Comparison of ENCODE assay signal across 8 cellular contexts in the genomic region with DNA sequence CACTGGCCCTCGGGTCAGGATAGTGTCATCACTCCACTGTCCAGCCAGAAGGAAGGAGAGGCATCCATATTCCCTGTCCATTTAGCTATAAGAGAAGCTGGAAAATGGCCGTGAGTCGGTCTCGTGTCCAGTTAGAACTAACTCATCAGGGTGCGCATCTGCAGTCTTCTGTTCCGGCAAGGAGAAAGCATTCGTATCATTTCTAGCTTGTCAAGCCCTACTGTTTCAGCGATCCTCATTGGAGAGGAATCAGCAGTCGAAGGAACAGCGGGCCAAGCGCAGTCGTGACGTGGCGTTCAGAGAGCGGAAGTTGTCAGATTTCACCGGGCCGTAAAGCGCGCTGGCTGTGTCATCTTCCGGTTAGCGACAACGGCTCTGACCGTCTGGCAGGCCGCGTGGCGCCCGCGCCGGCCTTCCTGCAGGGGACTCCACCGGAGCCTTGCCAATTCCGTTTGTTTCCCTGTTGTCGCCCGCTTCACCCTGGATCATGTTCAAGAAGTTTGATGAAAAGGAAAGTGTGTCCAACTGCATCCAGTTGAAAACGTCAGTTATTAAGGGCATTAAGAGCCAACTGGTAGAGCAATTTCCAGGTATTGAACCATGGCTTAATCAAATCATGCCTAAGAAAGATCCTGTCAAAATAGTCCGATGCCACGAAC. TPM values are rescaled to one million over a fixed set of nuclear protein-coding genes. Genes with fewer than 3 reads are reported as not detected.
DNase-seq lines count a peak whose midpoint lies in the region; ATAC-seq and TF ChIP-seq lines count a peak whose summit lies in the region.

No MANE protein-coding gene starts in this region.

- DNase-seq in AG08395 (ENCODE audit: low spot score): peak; percentile 64
- peak; percentile 72 for DNase-seq in NCI-H526 treated with DMSO at 0.1 percent for 48 hours (lab: John Stamatoyannopoulos, UW)
- DNase-seq in activated CD4-positive, alpha-beta memory T cell treated with anti-CD3 and anti-CD28 coated beads, Interleukin-2, amount 10 ng/mL, durations not matched to agents 7 days and 5 days: peak; percentile 85
- DNase-seq in effector CD4-positive, alpha-beta T cell: peak; percentile 76
- peak; percentile 81 for DNase-seq in lung (ENCODE audit: low spot score)
- peak; percentile 63 to 79 (median 72) for DNase-seq in stimulated activated CD4-positive, alpha-beta T cell treated with anti-CD3 and anti-CD28 coated beads, TNF-alpha, amount 100 ng/mL, for 24 hours (ENCODE audit: low read depth in 3 of 3)

- H3K36me3 ChIP-seq in lung (ENCODE audit: control insufficient read depth in 2 of 2, insufficient read depth in 2 of 2, low read length in 2 of 2): peaks cover 9 to 32% of the 10 kb centered on the region in 2 donors

- 52 to 58% methylated on average over 36 of the region's 36 CpGs for WGBS in lung, 2 donors

- peak overlapping the region; percentile 33 for H3K4me3 ChIP-seq in lung

- H3K9me3 Mint-ChIP-seq in activated CD4-positive, alpha-beta memory T cell treated with anti-CD3 and anti-CD28 coated beads, Interleukin-2, amount 10 ng/mL, durations not matched to agents 7 days and 5 days: no peaks in the 10 kb centered on the region

- peaks cover 44% of the 10 kb centered on the region for H3K4me1 Mint-ChIP-seq in activated CD4-positive, alpha-beta memory T cell treated with anti-CD3 and anti-CD28 coated beads, Interleukin-2, amount 10 ng/mL, durations not matched to agents 7 days and 5 days

- no peaks in the 10 kb centered on the region for H3K9me3 ChIP-seq in lung (ENCODE audit: control insufficient read depth in 2 of 2, insufficient read depth in 1 of 2, low read length in 1 of 2)

- CTCF ChIA-PET in activated CD4-positive, alpha-beta memory T cell treated with anti-CD3 and anti-CD28 coated beads, Interleukin-2, amount 10 ng/mL, durations not matched to agents 7 days and 5 days (lab: Charles Lee): interaction anchor here (1.0 to 19.1 kb wide), 3 partner anchors 13 to 62 kb away, joined by 3 to 523 read pairs (median 103); a partner anchor contains a TSS

- H3K27ac ChIP-seq in lung (ENCODE audit: low read depth in 1 of 2, low read length in 1 of 2): peak overlapping the region; percentile 43 to 92

- no peak for TF ChIP-seq CTCF in lung (IDR thresholded peaks at IDR 0.05; ENCODE audit: control extremely low read depth, extremely low read depth)

- no peaks in the 10 kb centered on the region for H3K27me3 Mint-ChIP-seq in activated CD4-positive, alpha-beta memory T cell treated with anti-CD3 and anti-CD28 coated beads, Interleukin-2, amount 10 ng/mL, durations not matched to agents 7 days and 5 days

- no peaks in the 10 kb centered on the region for H3K4me1 ChIP-seq in lung (ENCODE audit: control insufficient read depth in 2 of 2, insufficient read depth in 2 of 2, low read length in 2 of 2)

- H3K27ac Mint-ChIP-seq in activated CD4-positive, alpha-beta memory T cell treated with anti-CD3 and anti-CD28 coated beads, Interleukin-2, amount 10 ng/mL, durations not matched to agents 7 days and 5 days: peak overlapping the region; percentile 96

- no peaks in the 10 kb centered on the region for H3K27me3 ChIP-seq in lung (ENCODE audit: control insufficient read depth, insufficient read depth)

- POLR2A ChIA-PET in activated CD4-positive, alpha-beta memory T cell treated with anti-CD3 and anti-CD28 coated beads, Interleukin-2, amount 10 ng/mL, durations not matched to agents 7 days and 5 days (lab: Charles Lee): interaction anchor here (0.6 to 1.7 kb wide), 8 partner anchors 8 to 58 kb away, joined by 3 to 5 read pairs (median 4); a partner anchor contains a TSS

- peak; percentile 81 for ATAC-seq in GM18868 (IDR thresholded peaks at IDR 0.05; ENCODE audit: unreplicated experiment)
- ATAC-seq in HG03139 (IDR thresholded peaks at IDR 0.05; ENCODE audit: unreplicated experiment): peak; percentile 61
- peak; percentile 76 for ATAC-seq in lung (ENCODE audit: insufficient read depth, low FRiP score)

- peaks cover 71% of the 10 kb centered on the region for H3K36me3 Mint-ChIP-seq in activated CD4-positive, alpha-beta memory T cell treated with anti-CD3 and anti-CD28 coated beads, Interleukin-2, amount 10 ng/mL, durations not matched to agents 7 days and 5 days (ENCODE audit: low read depth)

- peak overlapping the region; percentile 93 for H3K4me3 Mint-ChIP-seq in activated CD4-positive, alpha-beta memory T cell treated with anti-CD3 and anti-CD28 coated beads, Interleukin-2, amount 10 ng/mL, durations not matched to agents 7 days and 5 days

RNA-seq across cellular contexts. Expression of a gene that starts 32.9 kb away (rescaled TPM):
- total RNA-seq in activated CD4-positive, alpha-beta memory T cell treated with anti-CD3 and anti-CD28 coated beads, Interleukin-2, amount 10 ng/mL, durations not matched to agents 7 days and 5 days: 100 to 1,000 TPM; 162 to 165 TPM
- 100 to 1,000 TPM in 1 of 2 donors, 10 to 100 TPM in 1; 53.5 to 237 TPM for total RNA-seq in lung
- polyA plus RNA-seq in lung: 100 to 1,000 TPM; 173 to 249 TPM

RNA-seq across cellular contexts. Expression of a gene that starts 57.9 kb away (rescaled TPM):
- total RNA-seq in activated CD4-positive, alpha-beta memory T cell treated with anti-CD3 and anti-CD28 coated beads, Interleukin-2, amount 10 ng/mL, durations not matched to agents 7 days and 5 days: under 1 TPM; 0.48 to 0.58 TPM
- 100 to 1,000 TPM; 251 to 389 TPM for total RNA-seq in lung
- 100 to 1,000 TPM; 299 to 824 TPM for polyA plus RNA-seq in lung

Comparison
In these comparisons a context has a peak if more than half of its experiments do, and no peak if none do; other contexts are left out.
1. Peak in every context shown above with its lines: DNase-seq, ATAC-seq, H3K4me3 ChIP-seq and H3K27ac ChIP-seq.
2. RNA of a gene that starts 57.9 kb away (total RNA-seq): 251 to 389 TPM in lung; 0.48 to 0.58 TPM in activated CD4-positive, alpha-beta memory T cell treated with anti-CD3 and anti-CD28 coated beads, Interleukin-2, amount 10 ng/mL, durations not matched to agents 7 days and 5 days; every median in the first group is over 100 times any median in the second.